In the genomic region with DNA sequence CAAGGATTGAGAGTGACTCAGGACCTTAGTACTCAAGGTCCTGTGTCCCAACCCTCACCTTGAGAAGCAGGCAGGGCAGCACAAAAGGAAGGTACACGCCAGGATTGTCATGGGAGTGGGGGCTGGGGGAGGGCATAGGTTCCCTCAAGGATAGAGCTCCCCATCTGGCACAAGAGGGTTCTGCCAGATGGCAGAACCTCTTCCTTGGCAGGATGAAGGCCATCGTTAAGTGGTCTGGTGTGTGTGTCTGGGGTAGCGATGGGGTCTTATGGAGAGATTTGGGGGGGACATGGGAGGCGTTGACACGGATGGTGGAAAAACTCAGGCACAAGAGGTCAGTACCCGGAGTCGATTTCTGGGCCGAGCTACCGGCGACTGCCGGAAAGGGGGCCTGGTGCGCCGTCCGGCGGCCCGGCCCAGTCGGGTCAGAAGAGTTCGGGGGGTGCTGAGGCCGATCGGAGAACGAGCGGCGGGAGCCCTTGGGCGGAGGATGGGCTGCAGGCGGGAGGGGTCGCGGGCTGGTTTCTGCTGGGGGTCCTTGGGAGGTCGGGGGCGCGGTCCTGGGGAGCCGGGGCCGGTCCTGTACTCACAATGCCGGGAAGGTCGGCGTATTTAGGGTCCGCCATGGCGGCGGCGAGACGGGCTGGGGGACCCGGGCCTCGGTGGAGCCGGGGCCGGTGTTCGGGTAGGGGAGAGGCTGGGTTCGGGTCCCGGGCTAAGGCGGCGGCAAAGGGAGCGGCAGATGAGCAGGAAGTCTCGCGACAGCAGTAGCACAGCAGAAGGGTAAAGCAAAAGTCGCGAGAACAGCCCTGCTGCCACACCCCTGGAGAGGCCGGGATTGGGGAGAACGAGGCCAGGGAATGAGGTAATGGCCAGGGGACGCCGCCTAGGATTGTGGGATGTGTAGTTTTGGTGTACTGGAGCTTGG, we compare ENCODE assay signal across 8 cellular contexts. TPM values are rescaled to one million over a fixed set of nuclear protein-coding genes. Genes with fewer than 3 reads are reported as not detected.
DNase-seq lines count a peak whose midpoint lies in the region; ATAC-seq lines count a peak whose summit lies in the region.

A gene (minus strand): TSS at position 755 of the 928 bp plus-strand sequence. CDS start 129 bp downstream, at position 626.

- POLR2A ChIA-PET in activated CD4-positive, alpha-beta T cell treated with anti-CD3 and anti-CD28 coated beads, Interleukin-2, amount 10 ng/mL, durations not matched to agents 7 days and 5 days (lab: Charles Lee) = interaction anchor here (1.0 kb wide), 1 partner anchor 23 kb away, joined by 3 read pairs; no protein-coding TSS in a partner anchor

- peaks cover 12% of the 10 kb centered on the region for H3K36me3 Mint-ChIP-seq in activated CD4-positive, alpha-beta T cell treated with anti-CD3 and anti-CD28 coated beads, Interleukin-2, amount 10 ng/mL, durations not matched to agents 7 days and 5 days (ENCODE audit: low read depth)

- H3K4me1 Mint-ChIP-seq in activated CD4-positive, alpha-beta T cell treated with anti-CD3 and anti-CD28 coated beads, Interleukin-2, amount 10 ng/mL, durations not matched to agents 7 days and 5 days = peaks cover 51% of the 10 kb centered on the region

- CTCF ChIA-PET in activated CD4-positive, alpha-beta T cell treated with anti-CD3 and anti-CD28 coated beads, Interleukin-2, amount 10 ng/mL, durations not matched to agents 7 days and 5 days (lab: Charles Lee) = interaction anchor here (0.8 to 1.9 kb wide), 9 partner anchors 15 to 125 kb away, joined by 3 to 6 read pairs (median 3); a partner anchor contains a TSS

- peak within 1 kb of the TSS; percentile 93 for H3K27ac Mint-ChIP-seq in activated CD4-positive, alpha-beta T cell treated with anti-CD3 and anti-CD28 coated beads, Interleukin-2, amount 10 ng/mL, durations not matched to agents 7 days and 5 days

- peak within 1 kb of the TSS; percentile 92 for H3K4me3 Mint-ChIP-seq in activated CD4-positive, alpha-beta T cell treated with anti-CD3 and anti-CD28 coated beads, Interleukin-2, amount 10 ng/mL, durations not matched to agents 7 days and 5 days

- DNase-seq in C1 segment of cervical spinal cord (lab: John Stamatoyannopoulos, UW) (peak; percentile 47 to 95 (median 89)), NCI-H69 (lab: John Stamatoyannopoulos, UW) (peak; percentile 99), dedifferentiated amniotic fluid mesenchymal stem cell (ENCODE audit: extremely low spot score) (peak; percentile 98), left lobe of liver (ENCODE audit: low spot score) (peak; percentile 96)
- DNase-seq in activated CD4-positive, alpha-beta T cell treated with anti-CD3 and anti-CD28 coated beads, Interleukin-2, amount 10 ng/mL, durations not matched to agents 7 days and 5 days = peak; percentile 97
- DNase-seq in stimulated activated CD4-positive, alpha-beta T cell treated with anti-CD3 and anti-CD28 coated beads, Interleukin-2, amount 100 ng/mL, for 4 hours (ENCODE audit: low read depth) = peak; percentile 89

- H3K9me3 Mint-ChIP-seq in activated CD4-positive, alpha-beta T cell treated with anti-CD3 and anti-CD28 coated beads, Interleukin-2, amount 10 ng/mL, durations not matched to agents 7 days and 5 days = no peaks in the 10 kb centered on the region

- peaks cover 14% of the 10 kb centered on the region for H3K27me3 Mint-ChIP-seq in activated CD4-positive, alpha-beta T cell treated with anti-CD3 and anti-CD28 coated beads, Interleukin-2, amount 10 ng/mL, durations not matched to agents 7 days and 5 days

- peak; percentile 96 for ATAC-seq in GM19328 (IDR thresholded peaks at IDR 0.05; ENCODE audit: unreplicated experiment)
- peak; percentile 99 for ATAC-seq in HG03520 (IDR thresholded peaks at IDR 0.05; ENCODE audit: unreplicated experiment)
- ATAC-seq in left lobe of liver = peak; percentile 98

RNA-seq across cellular contexts. Expression of the gene that starts here (rescaled TPM):
- total RNA-seq in activated CD4-positive, alpha-beta T cell treated with anti-CD3 and anti-CD28 coated beads, Interleukin-2, amount 10 ng/mL, durations not matched to agents 7 days and 5 days = 10 to 100 TPM; 79.3 to 80.5 TPM
- total RNA-seq in left lobe of liver = 28.9 TPM

Comparison
In these comparisons a context has a peak if more than half of its experiments do, and no peak if none do; other contexts are left out.
1. Peak in every context shown above with its lines: DNase-seq and ATAC-seq.